ENCODE assay signal across 8 cellular contexts in genomic region chr9:88075966-88076285, GRCh38.
DNase-seq lines count a peak whose midpoint lies in the region; TF ChIP-seq lines count a peak whose summit lies in the region.

No MANE protein-coding gene starts in this region.

- no peak for TF ChIP-seq POLR2A in esophagus squamous epithelium (IDR thresholded peaks at IDR 0.05)

- peak overlapping the region; percentile 85 for H3K4me3 Mint-ChIP-seq in Calu3 (ENCODE audit: low read depth, unreplicated experiment)

- peak overlapping the region; percentile 64 for H3K27ac Mint-ChIP-seq in Calu3 (ENCODE audit: unreplicated experiment)

- H3K9me3 Mint-ChIP-seq in Calu3 (ENCODE audit: low read depth, unreplicated experiment), result no peaks in the 10 kb centered on the region

- H3K9me3 ChIP-seq in esophagus squamous epithelium, result no peaks in the 10 kb centered on the region

- peaks cover 6 to 18% (median 14%) of the 10 kb centered on the region in 3 donors for H3K4me1 ChIP-seq in esophagus squamous epithelium

- H3K4me3 ChIP-seq in esophagus squamous epithelium, result peak overlapping the region; percentile 44 to 72 (median 54)

- H3K27ac ChIP-seq in RWPE1, result peak overlapping the region; percentile 88
- H3K27ac ChIP-seq in esophagus squamous epithelium, result peak overlapping the region in 3 of 4 donors; percentile 70 to 74 (median 72)

- no peak for DNase-seq in Calu3
- peak; percentile 23 for DNase-seq in RWPE1 (ENCODE audit: low spot score)
- no peak for DNase-seq in esophagus squamous epithelium (lab: John Stamatoyannopoulos, UW)
- peak; percentile 38 for DNase-seq in pons (ENCODE audit: low spot score)
- no peak for DNase-seq in activated CD4-positive, CD25-positive, alpha-beta regulatory T cell (lab: John Stamatoyannopoulos, UW)
- no peak for DNase-seq in SW 1271 (lab: John Stamatoyannopoulos, UW)
- no peak for DNase-seq in NCI-H1417 (lab: John Stamatoyannopoulos, UW)
- no peak for DNase-seq in stimulated activated CD4-positive, alpha-beta T cell treated with anti-CD3 and anti-CD28 coated beads, Interleukin-15, amount 100 ng/mL, for 24 hours

- no peaks in the 10 kb centered on the region for H3K36me3 ChIP-seq in esophagus squamous epithelium

- peaks cover 0 to 42% (median 0%) of the 10 kb centered on the region in 4 donors for H3K27me3 ChIP-seq in esophagus squamous epithelium

- intact Hi-C loops in Calu3 (cut with micrococcal nuclease; ENCODE audit: unreplicated experiment) (no loop called here), esophagus squamous epithelium (cut with DNase I) (no loop called here)

- TF ChIP-seq CTCF in Calu3 (IDR thresholded peaks at IDR 0.05; ENCODE audit: unreplicated experiment) (no peak), RWPE1 (conservative IDR thresholded peaks at IDR 0.05; ENCODE audit: low read depth) (no peak), esophagus squamous epithelium (IDR thresholded peaks at IDR 0.05) (peak in 1 of 6 experiments; percentile 11)

- WGBS in esophagus squamous epithelium, 2 donors, result 3 to 12% methylated on average over 5 to 11 of the region's 12 CpGs

- POLR2A ChIA-PET in RWPE1 (lab: Yijun Ruan, JAX; ENCODE audit: low non-redundant PET), result interaction anchor here (0.6 to 1.6 kb wide), 4 partner anchors 19 to 124 kb away, joined by 3 to 8 read pairs (median 3); partner anchors contain the start of gene CDK20

- H3K36me3 Mint-ChIP-seq in Calu3 (ENCODE audit: insufficient read depth, unreplicated experiment), result peaks cover 17% of the 10 kb centered on the region

- no peaks in the 10 kb centered on the region for H3K27me3 Mint-ChIP-seq in Calu3 (ENCODE audit: unreplicated experiment)

- no TSS peak for BruUV-seq in Calu3 (replicated peaks; lab: Mats Ljungman, UMichigan)

- CTCF ChIA-PET in Calu3 (lab: Charles Lee) (interaction anchor here (0.6 to 1.4 kb wide), 4 partner anchors 11 to 458 kb away, joined by 3 to 7 read pairs (median 3); partner anchors contain the start of gene CDK20), RWPE1 (lab: Yijun Ruan, JAX) (interaction anchor here (0.5 to 1.9 kb wide), 7 partner anchors 12 to 934 kb away, joined by 3 to 7 read pairs (median 4); partner anchors contain the start of gene SPIN1)

- H3K4me1 Mint-ChIP-seq in Calu3 (ENCODE audit: low read depth, unreplicated experiment), result peaks cover 21% of the 10 kb centered on the region

Comparison
In these comparisons a context has a peak if more than half of its experiments do, and no peak if none do; other contexts are left out.
1. DNase-seq: peak in RWPE1 (single experiment) and pons (single experiment); none in Calu3 (single experiment), esophagus squamous epithelium (single experiment), activated CD4-positive, CD25-positive, alpha-beta regulatory T cell (0 of 4), SW 1271 (0 of 2), NCI-H1417 (0 of 3) and stimulated activated CD4-positive, alpha-beta T cell treated with anti-CD3 and anti-CD28 coated beads, Interleukin-15, amount 100 ng/mL, for 24 hours (single experiment).